12 cellular contexts compared by ENCODE assay signal in genomic region chr6:169520104-169520503, GRCh38.
DNase-seq lines count a peak whose midpoint lies in the region; ATAC-seq and TF ChIP-seq lines count a peak whose summit lies in the region.
"Had no signal": no experiment of that assay in that cellular context is flagged by ENCODE, and none has a peak within 500 bp of the region (broad histone marks: within the 10 kb centered on the region; RNA-seq: fewer than 3 reads in every experiment).

No MANE protein-coding gene starts in this region.

- peak; percentile 16 for DNase-seq in DMS53 (lab: John Stamatoyannopoulos, UW)
- DNase-seq in DMS53 treated with DMSO at 0.1 percent for 48 hours (lab: John Stamatoyannopoulos, UW; ENCODE audit: unreplicated experiment) = no peak
- DNase-seq in Panc1 (ENCODE audit: low read depth, low spot score) = no peak
- DNase-seq in epithelial cell of esophagus (ENCODE audit: low read depth) = peak; percentile 9
- DNase-seq in retinal pigment epithelial cell (ENCODE audit: low read depth) = peak; percentile 6
- DNase-seq in KG1 (lab: John Stamatoyannopoulos, UW) = no peak
- DNase-seq in activated naive CD4-positive, alpha-beta T cell (lab: John Stamatoyannopoulos, UW) = no peak
- DNase-seq: dermis blood vessel endothelial cell; stimulated activated CD4-positive, alpha-beta T cell treated with anti-CD3 and anti-CD28 coated beads, Interleukin-2, amount 100 ng/mL, for 48 hours; WERI-Rb-1 had no signal

- H3K27me3 ChIP-seq in Panc1 (ENCODE audit: control insufficient read depth, insufficient read depth, low read length) = no peaks in the 10 kb centered on the region

- peaks cover 19% of the 10 kb centered on the region; the same call in 1 of the 2 replicates for H3K9me3 ChIP-seq in Panc1 (ENCODE audit: control insufficient read depth, insufficient read depth, low read depth, low read length)

- intact Hi-C loops in Panc1 (cut with micrococcal nuclease; ENCODE audit: unreplicated experiment) = no loop called here

- TF ChIP-seq CTCF in Panc1 (IDR thresholded peaks at IDR 0.05) = peak; percentile 43; the same call in 1 of the 2 replicates
- TF ChIP-seq CTCF in epithelial cell of esophagus (IDR thresholded peaks at IDR 0.05; ENCODE audit: insufficient read depth, low read depth, low read length, missing control alignments) = peak; percentile 30
- TF ChIP-seq CTCF in retinal pigment epithelial cell (conservative IDR thresholded peaks at IDR 0.05; ENCODE audit: low read depth, low read length) = peak; percentile 48

- CTCF ChIA-PET in Panc1 (lab: Charles Lee) = no interaction called here

- no TSS peak for BruUV-seq in Panc1 (replicated peaks; lab: Mats Ljungman, UMichigan)

- no peak for ATAC-seq in Panc1
- ATAC-seq in HG03354 (IDR thresholded peaks at IDR 0.05; ENCODE audit: poor library complexity, severe bottlenecking, unreplicated experiment) = no peak

- in situ Hi-C loops in Panc1 (cut with HindIII; ENCODE audit: low pct_unique_long_range_greater_than_20kb, low sequenced_read_pairs) = no loop called here

- no peak overlapping the region for H3K4me3 ChIP-seq in Panc1 (ENCODE audit: low read depth in 2 of 2, low read length in 2 of 2)
- no peak overlapping the region for H3K4me3 ChIP-seq in epithelial cell of esophagus (ENCODE audit: low read length)
- no peak overlapping the region for H3K4me3 ChIP-seq in retinal pigment epithelial cell (ENCODE audit: low read length)

- H3K4me1 ChIP-seq in Panc1 (ENCODE audit: control insufficient read depth, insufficient read depth, low read length) = no peaks in the 10 kb centered on the region

- H3K27ac ChIP-seq in Panc1 (ENCODE audit: low read length) = no peak overlapping the region
- H3K27ac ChIP-seq: 22Rv1, WERI-Rb-1 had no signal

- H3K36me3 ChIP-seq in Panc1 (ENCODE audit: control insufficient read depth, insufficient read depth, low read length) = no peaks in the 10 kb centered on the region
- H3K36me3 ChIP-seq: WERI-Rb-1 had no signal

- POLR2A ChIA-PET in Panc1 (lab: Charles Lee) = no interaction called here

Comparison
In these comparisons a context has a peak if more than half of its experiments do, and no peak if none do; other contexts are left out.
1. DNase-seq: peak in DMS53 (single experiment), epithelial cell of esophagus (single experiment) and retinal pigment epithelial cell (single experiment); none in DMS53 treated with DMSO at 0.1 percent for 48 hours (single experiment), Panc1 (single experiment), KG1 (single experiment) and activated naive CD4-positive, alpha-beta T cell (0 of 4).
2. Peak in every context shown above with its lines, with median percentiles within 50 percentile points of each other: CTCF ChIP-seq.